ENCODE assay signal across 16 cellular contexts in the genomic region with DNA sequence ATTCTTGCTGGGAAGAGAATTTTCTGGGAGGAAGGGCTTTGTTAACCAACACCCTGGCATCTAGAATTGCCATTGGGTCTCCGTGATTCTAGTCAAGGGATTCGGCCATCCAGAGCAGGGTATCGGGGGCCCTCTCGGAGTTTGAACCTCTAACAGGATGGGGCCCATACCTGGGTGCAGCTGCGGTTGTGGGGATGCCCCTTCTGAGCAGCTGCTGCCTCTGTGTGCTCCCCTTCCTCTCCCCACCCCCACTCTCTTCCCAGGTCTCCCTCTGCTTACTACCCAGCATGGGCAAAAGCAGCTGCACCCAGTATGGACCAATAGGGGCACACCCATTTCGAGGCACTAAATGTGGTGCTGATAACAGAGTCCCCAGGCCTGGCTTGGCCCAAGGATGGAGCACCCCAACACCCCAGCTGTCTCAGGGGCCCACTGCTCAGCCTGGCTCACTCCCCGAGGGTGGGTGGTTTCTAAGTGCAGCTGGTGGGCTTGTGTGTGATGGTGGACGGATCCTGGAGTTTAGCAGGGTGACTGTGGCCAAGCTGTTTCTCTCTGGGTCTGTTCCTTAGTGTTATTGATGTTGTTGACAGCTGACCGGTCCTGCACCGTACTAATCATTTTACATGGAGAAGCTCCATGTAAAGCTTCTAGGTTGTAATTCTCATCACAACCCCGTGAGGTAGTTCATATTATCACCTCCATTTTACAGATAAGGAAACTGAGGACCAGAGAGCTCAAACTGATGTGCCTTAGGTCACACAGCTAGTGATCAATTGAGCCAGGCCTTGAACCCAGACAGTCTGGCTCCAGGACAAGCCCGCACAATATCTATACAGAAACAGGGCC. TPM values are rescaled to one million over a fixed set of nuclear protein-coding genes. Genes with fewer than 3 reads are reported as not detected.
A peak's percentile ranks its signal among the peaks of the same experiment; 100 is the strongest.
DNase-seq lines count a peak whose midpoint lies in the region; ATAC-seq and TF ChIP-seq lines count a peak whose summit lies in the region.
"Had no signal": no experiment of that assay in that cellular context is flagged by ENCODE, and none has a peak within 500 bp of the region (broad histone marks: within the 10 kb centered on the region; RNA-seq: fewer than 3 reads in every experiment).

No MANE protein-coding gene starts in this region.

- H3K27ac Mint-ChIP-seq in activated CD8-positive, alpha-beta memory T cell treated with anti-CD3 and anti-CD28 coated beads, Interleukin-2, amount 10 ng/mL, durations not matched to agents 7 days and 5 days = peak overlapping the region; percentile 29
- no peak overlapping the region for H3K27ac Mint-ChIP-seq in endodermal cell
- H3K27ac Mint-ChIP-seq in stimulated activated memory B cell treated with anti-CD40 and anti-IgM and Interleukin-4, amounts not matched to agents 10 μg/mL and 1 μg/mL and 100 μg/mL, for 72 hours = no peak overlapping the region
- H3K27ac Mint-ChIP-seq: GM23338 had no signal

- H3K4me1 ChIP-seq in Peyer's patch = peaks cover 0 to 73% (median 10%) of the 10 kb centered on the region in 4 donors
- peaks cover 7% of the 10 kb centered on the region for H3K4me1 ChIP-seq in endodermal cell (ENCODE audit: control insufficient read depth, insufficient read depth, low read length)
- H3K4me1 ChIP-seq: pancreas had no signal

- H3K4me1 Mint-ChIP-seq in activated CD8-positive, alpha-beta memory T cell treated with anti-CD3 and anti-CD28 coated beads, Interleukin-2, amount 10 ng/mL, durations not matched to agents 7 days and 5 days = peaks cover 12% of the 10 kb centered on the region
- H3K4me1 Mint-ChIP-seq in endodermal cell = peaks cover 3% of the 10 kb centered on the region
- no peaks in the 10 kb centered on the region for H3K4me1 Mint-ChIP-seq in stimulated activated memory B cell treated with anti-CD40 and anti-IgM and Interleukin-4, amounts not matched to agents 10 μg/mL and 1 μg/mL and 100 μg/mL, for 72 hours

- no peak overlapping the region for H3K9ac ChIP-seq in endodermal cell (ENCODE audit: extremely low read depth, low read length, poor library complexity, severe bottlenecking)

- H3K4me3 Mint-ChIP-seq in activated CD8-positive, alpha-beta memory T cell treated with anti-CD3 and anti-CD28 coated beads, Interleukin-2, amount 10 ng/mL, durations not matched to agents 7 days and 5 days = no peak overlapping the region
- no peak overlapping the region for H3K4me3 Mint-ChIP-seq in endodermal cell
- no peak overlapping the region for H3K4me3 Mint-ChIP-seq in stimulated activated memory B cell treated with anti-CD40 and anti-IgM and Interleukin-4, amounts not matched to agents 10 μg/mL and 1 μg/mL and 100 μg/mL, for 72 hours
- H3K4me3 Mint-ChIP-seq: GM23338 had no signal

- H3K27ac ChIP-seq in Peyer's patch = peak overlapping the region in 3 of 4 donors; percentile 37 to 88 (median 84)
- H3K27ac ChIP-seq in endodermal cell (ENCODE audit: low read depth, low read length) = no peak overlapping the region
- H3K27ac ChIP-seq: cardiac muscle cell had no signal

- no peaks in the 10 kb centered on the region for H3K27me3 Mint-ChIP-seq in activated CD8-positive, alpha-beta memory T cell treated with anti-CD3 and anti-CD28 coated beads, Interleukin-2, amount 10 ng/mL, durations not matched to agents 7 days and 5 days
- peaks cover 2% of the 10 kb centered on the region for H3K27me3 Mint-ChIP-seq in endodermal cell (ENCODE audit: insufficient read depth)
- H3K27me3 Mint-ChIP-seq in stimulated activated memory B cell treated with anti-CD40 and anti-IgM and Interleukin-4, amounts not matched to agents 10 μg/mL and 1 μg/mL and 100 μg/mL, for 72 hours = peaks cover 45% of the 10 kb centered on the region

- in situ Hi-C loops in ACHN (cut with HindIII; ENCODE audit: low pct_ligation_motif_present, low pct_unique_long_range_greater_than_20kb, low sequenced_read_pairs) = no loop called here

- peak; percentile 60 for DNase-seq in activated CD8-positive, alpha-beta memory T cell treated with anti-CD3 and anti-CD28 coated beads, Interleukin-2, amount 10 ng/mL, durations not matched to agents 7 days and 5 days
- no peak for DNase-seq in activated CD8-positive, alpha-beta memory T cell treated with anti-CD3 and anti-CD28 coated beads, Interleukin-2, amount 50 U/mL, for 4 hours
- peak in 2 of 3 donors; percentile 45 to 54 for DNase-seq in Peyer's patch
- DNase-seq in endodermal cell = peak; percentile 29
- no peak for DNase-seq in ACHN
- DNase-seq in medulla oblongata (ENCODE audit: extremely low spot score) = no peak
- DNase-seq in HuH-7.5 (ENCODE audit: low spot score) = no peak
- DNase-seq: effector memory CD4-positive, alpha-beta T cell; NCI-H1048; NCI-H2107; NCI-H526 had no signal

- H3K27me3 ChIP-seq in Peyer's patch (no peaks in the 10 kb centered on the region), endodermal cell (ENCODE audit: control insufficient read depth, insufficient read depth, low read length, poor library complexity, severe bottlenecking) (no peaks in the 10 kb centered on the region)
- H3K27me3 ChIP-seq: cardiac muscle cell, pancreas had no signal

- no peak overlapping the region for H3K4me3 ChIP-seq in Peyer's patch
- no peak overlapping the region for H3K4me3 ChIP-seq in endodermal cell (ENCODE audit: low read length)
- H3K4me3 ChIP-seq: cardiac muscle cell, GM23338, pancreas, skin epidermis had no signal

- 90 to 94% methylated on average over 7 to 12 of the region's 12 CpGs for WGBS in endodermal cell (ENCODE audit: insufficient coverage in 1 of 2, insufficient read length in 1 of 2), 2 experiments

- CTCF ChIA-PET in activated CD8-positive, alpha-beta memory T cell treated with anti-CD3 and anti-CD28 coated beads, Interleukin-2, amount 10 ng/mL, durations not matched to agents 7 days and 5 days (lab: Charles Lee) = interaction anchor here (1.0 to 4.3 kb wide), 3 partner anchors 49 to 104 kb away, joined by 3 to 22 read pairs (median 5); no protein-coding TSS in a partner anchor

- H3K9me3 Mint-ChIP-seq in activated CD8-positive, alpha-beta memory T cell treated with anti-CD3 and anti-CD28 coated beads, Interleukin-2, amount 10 ng/mL, durations not matched to agents 7 days and 5 days (ENCODE audit: low read depth) = no peaks in the 10 kb centered on the region
- H3K9me3 Mint-ChIP-seq in endodermal cell = no peaks in the 10 kb centered on the region
- H3K9me3 Mint-ChIP-seq in stimulated activated memory B cell treated with anti-CD40 and anti-IgM and Interleukin-4, amounts not matched to agents 10 μg/mL and 1 μg/mL and 100 μg/mL, for 72 hours = no peaks in the 10 kb centered on the region
- H3K9me3 Mint-ChIP-seq: GM23338 had no signal

- H3K9me3 ChIP-seq in Peyer's patch (no peaks in the 10 kb centered on the region), endodermal cell (ENCODE audit: control insufficient read depth, low read length) (no peaks in the 10 kb centered on the region)
- H3K9me3 ChIP-seq: pancreas had no signal

- no peak for TF ChIP-seq POLR2A in Peyer's patch (IDR thresholded peaks at IDR 0.05)

- no peaks in the 10 kb centered on the region for H3K36me3 ChIP-seq in Peyer's patch
- no peaks in the 10 kb centered on the region for H3K36me3 ChIP-seq in endodermal cell (ENCODE audit: control insufficient read depth, insufficient read depth, low read length)
- H3K36me3 ChIP-seq: cardiac muscle cell, pancreas had no signal

- ATAC-seq in activated CD8-positive, alpha-beta memory T cell treated with anti-CD3 and anti-CD28 coated beads, Interleukin-2, amount 10 ng/mL, durations not matched to agents 7 days and 5 days = peak; percentile 62
- ATAC-seq in stimulated activated memory B cell treated with anti-CD40 and anti-IgM and Interleukin-4, amounts not matched to agents 10 μg/mL and 1 μg/mL and 100 μg/mL, for 72 hours = peak; percentile 6
- ATAC-seq: GM23338 had no signal

- no peaks in the 10 kb centered on the region for H3K36me3 Mint-ChIP-seq in activated CD8-positive, alpha-beta memory T cell treated with anti-CD3 and anti-CD28 coated beads, Interleukin-2, amount 10 ng/mL, durations not matched to agents 7 days and 5 days
- no peaks in the 10 kb centered on the region for H3K36me3 Mint-ChIP-seq in endodermal cell (ENCODE audit: low read depth)
- H3K36me3 Mint-ChIP-seq in stimulated activated memory B cell treated with anti-CD40 and anti-IgM and Interleukin-4, amounts not matched to agents 10 μg/mL and 1 μg/mL and 100 μg/mL, for 72 hours = no peaks in the 10 kb centered on the region

- peak in 2 of 6 experiments; percentile 21 to 28 for TF ChIP-seq CTCF in Peyer's patch (IDR thresholded peaks at IDR 0.05)
- TF ChIP-seq CTCF in endodermal cell (conservative IDR thresholded peaks at IDR 0.05) = no peak

RNA-seq across cellular contexts. Expression of a gene that starts 13.2 kb away (rescaled TPM):
- total RNA-seq in activated CD8-positive, alpha-beta memory T cell treated with anti-CD3 and anti-CD28 coated beads, Interleukin-2, amount 10 ng/mL, durations not matched to agents 7 days and 5 days = 10 to 100 TPM; 17.5 to 19.8 TPM
- 10 to 100 TPM; 19.8 to 73.6 (median 49.5) TPM for total RNA-seq in Peyer's patch
- 10 to 100 TPM; 32.9 to 43.5 TPM for total RNA-seq in endodermal cell
- 30.0 TPM for polyA plus RNA-seq in endodermal cell (2013, experiment 1 of 2)
- 32.5 TPM for polyA plus RNA-seq in endodermal cell (2013, experiment 2 of 2)

RNA-seq across cellular contexts. Expression of a gene that starts 53.4 kb away (rescaled TPM):
- 10 to 100 TPM; 21.8 to 22.3 TPM for total RNA-seq in activated CD8-positive, alpha-beta memory T cell treated with anti-CD3 and anti-CD28 coated beads, Interleukin-2, amount 10 ng/mL, durations not matched to agents 7 days and 5 days
- total RNA-seq in Peyer's patch (10 to 100 TPM; 20.0 to 20.6 (median 20.2) TPM), endodermal cell (10 to 100 TPM; 18.8 to 26.5 TPM)
- polyA plus RNA-seq in endodermal cell (2013, experiment 1 of 2) = 21.0 TPM
- 18.1 TPM for polyA plus RNA-seq in endodermal cell (2013, experiment 2 of 2)

RNA-seq across cellular contexts. Expression of a gene that starts 59.7 kb away (rescaled TPM):
- 10 to 100 TPM; 60.7 to 61.9 TPM for total RNA-seq in activated CD8-positive, alpha-beta memory T cell treated with anti-CD3 and anti-CD28 coated beads, Interleukin-2, amount 10 ng/mL, durations not matched to agents 7 days and 5 days
- total RNA-seq in Peyer's patch (10 to 100 TPM; 34.9 to 61.1 (median 37.4) TPM), endodermal cell (10 to 100 TPM; 45.0 to 50.2 TPM)
- 64.3 TPM for polyA plus RNA-seq in endodermal cell (2013, experiment 1 of 2)
- polyA plus RNA-seq in endodermal cell (2013, experiment 2 of 2) = 53.7 TPM

Comparison
In these comparisons a context has a peak if more than half of its experiments do, and no peak if none do; other contexts are left out.
1. DNase-seq: peak in activated CD8-positive, alpha-beta memory T cell treated with anti-CD3 and anti-CD28 coated beads, Interleukin-2, amount 10 ng/mL, durations not matched to agents 7 days and 5 days (single experiment), Peyer's patch (2 of 3) and endodermal cell (single experiment); none in activated CD8-positive, alpha-beta memory T cell treated with anti-CD3 and anti-CD28 coated beads, Interleukin-2, amount 50 U/mL, for 4 hours (single experiment), ACHN (single experiment), medulla oblongata (single experiment) and HuH-7.5 (single experiment).